ENCODE assay signal across 18 cellular contexts in genomic region chr12:95191060-95191696, GRCh38. TPM values are rescaled to one million over a fixed set of nuclear protein-coding genes. Genes with fewer than 3 reads are reported as not detected.
DNase-seq lines count a peak whose midpoint lies in the region; ATAC-seq and TF ChIP-seq lines count a peak whose summit lies in the region.
"Had no signal": no experiment of that assay in that cellular context is flagged by ENCODE, and none has a peak within 500 bp of the region (broad histone marks: within the 10 kb centered on the region; RNA-seq: fewer than 3 reads in every experiment).

No MANE protein-coding gene starts in this region.

- H3K9ac ChIP-seq in liver (ENCODE audit: low read depth in 1 of 2, low read length in 2 of 2): no peak overlapping the region
- H3K9ac ChIP-seq: GM23248 had no signal

- H3K4me3 ChIP-seq in liver (ENCODE audit: low read depth in 1 of 3, low read length in 3 of 3): no peak overlapping the region
- H3K4me3 ChIP-seq: GM23248, HAP-1 had no signal

- H3K4me1 ChIP-seq in liver (ENCODE audit: control insufficient read depth in 4 of 4, insufficient read depth in 4 of 4, low read length in 3 of 4): peaks cover 1 to 12% (median 5%) of the 10 kb centered on the region in 4 donors
- H3K4me1 ChIP-seq: BE2C had no signal

- no peaks in the 10 kb centered on the region for H3K9me3 ChIP-seq in liver (ENCODE audit: control insufficient read depth in 4 of 4, low read length in 3 of 4)
- H3K9me3 ChIP-seq: BE2C, HAP-1 had no signal

- no peaks in the 10 kb centered on the region for H3K9me3 Mint-ChIP-seq in type B pancreatic cell
- no peaks in the 10 kb centered on the region for H3K9me3 Mint-ChIP-seq in natural killer cell treated with Interleukin-12 subunit alpha and Interleukin-12 subunit beta and Interleukin-15 and Interleukin-18, amount 100 ng/mL, for 72 hours

- H3K36me3 ChIP-seq in liver (ENCODE audit: control insufficient read depth in 4 of 4, insufficient read depth in 3 of 4, low read depth in 1 of 4, low read length in 3 of 4): peaks cover 0 to 2% (median 0%) of the 10 kb centered on the region in 4 donors
- H3K36me3 ChIP-seq: BE2C, HAP-1 had no signal

- H3K36me3 Mint-ChIP-seq in type B pancreatic cell: peaks cover 15% of the 10 kb centered on the region
- H3K36me3 Mint-ChIP-seq in natural killer cell treated with Interleukin-12 subunit alpha and Interleukin-12 subunit beta and Interleukin-15 and Interleukin-18, amount 100 ng/mL, for 72 hours: no peaks in the 10 kb centered on the region

- TF ChIP-seq RAD21 in liver (IDR thresholded peaks at IDR 0.05): peak in 1 of 2 donors; percentile 27

- no peak overlapping the region for H3K4me3 Mint-ChIP-seq in type B pancreatic cell
- H3K4me3 Mint-ChIP-seq in natural killer cell treated with Interleukin-12 subunit alpha and Interleukin-12 subunit beta and Interleukin-15 and Interleukin-18, amount 100 ng/mL, for 72 hours: no peak overlapping the region

- no peaks in the 10 kb centered on the region for H3K27me3 ChIP-seq in liver (ENCODE audit: control insufficient read depth in 4 of 4, insufficient read depth in 4 of 4, low read length in 3 of 4)
- H3K27me3 ChIP-seq: BE2C had no signal

- no peak overlapping the region for H3K27ac ChIP-seq in liver (ENCODE audit: low read depth in 1 of 2, low read length in 2 of 2)
- H3K27ac ChIP-seq: GM23248 had no signal

- H3K4me1 Mint-ChIP-seq in type B pancreatic cell (ENCODE audit: unreplicated experiment): peaks cover 5% of the 10 kb centered on the region
- H3K4me1 Mint-ChIP-seq in natural killer cell treated with Interleukin-12 subunit alpha and Interleukin-12 subunit beta and Interleukin-15 and Interleukin-18, amount 100 ng/mL, for 72 hours (ENCODE audit: low read depth in 2 of 2): no peaks in the 10 kb centered on the region

- TF ChIP-seq CTCF in liver (IDR thresholded peaks at IDR 0.05; ENCODE audit: low read depth, low read length, missing input control): no peak
- TF ChIP-seq CTCF in type B pancreatic cell (conservative IDR thresholded peaks at IDR 0.05): no peak

- DNase-seq in COR-L47 (lab: John Stamatoyannopoulos, UW): peak; percentile 14
- DNase-seq in NCI-H146 treated with DMSO at 0.1 percent for 48 hours (lab: John Stamatoyannopoulos, UW; ENCODE audit: unreplicated experiment): peak; percentile 25
- peak; percentile 51 to 53 for DNase-seq in dermis microvascular lymphatic vessel endothelial cell (ENCODE audit: low read depth in 2 of 2)
- DNase-seq in islet precursor cell: no peak
- DNase-seq in type B pancreatic cell (ENCODE audit: extremely low spot score, unreplicated experiment): no peak
- DNase-seq in natural killer cell treated with Interleukin-12 subunit alpha and Interleukin-12 subunit beta and Interleukin-15 and Interleukin-18, amount 100 ng/mL, for 72 hours (ENCODE audit: low spot score): no peak
- DNase-seq: BE2C; DMS79; GM23248; Kasumi-1; NCI-H187; NCI-H2107; NK-92 treated with Interleukin-12 subunit alpha and Interleukin-12 subunit beta, amount 100 ng/mL, for 24 hours; SIG-M5 had no signal

- ATAC-seq in HG02938 (IDR thresholded peaks at IDR 0.05; ENCODE audit: unreplicated experiment): no peak
- no peak for ATAC-seq in natural killer cell treated with Interleukin-12 subunit alpha and Interleukin-12 subunit beta and Interleukin-15 and Interleukin-18, amount 100 ng/mL, for 72 hours

- 45% methylated on average over 1 of the region's 1 CpG for WGBS in liver

- no peaks in the 10 kb centered on the region for H3K27me3 Mint-ChIP-seq in type B pancreatic cell
- H3K27me3 Mint-ChIP-seq in natural killer cell treated with Interleukin-12 subunit alpha and Interleukin-12 subunit beta and Interleukin-15 and Interleukin-18, amount 100 ng/mL, for 72 hours: peaks cover 4 to 9% of the 10 kb centered on the region in 2 donors
- H3K27me3 Mint-ChIP-seq: IgD-negative memory B cell had no signal

- no peak overlapping the region for H3K27ac Mint-ChIP-seq in type B pancreatic cell
- no peak overlapping the region for H3K27ac Mint-ChIP-seq in natural killer cell treated with Interleukin-12 subunit alpha and Interleukin-12 subunit beta and Interleukin-15 and Interleukin-18, amount 100 ng/mL, for 72 hours
- H3K27ac Mint-ChIP-seq: IgD-negative memory B cell had no signal

TF ChIP-seq in liver, 16 proteins besides CTCF, POLR2A, EP300 and RAD21:
- TF ChIP-seq EGR1 (IDR thresholded peaks at IDR 0.05; ENCODE audit: low read depth in 2 of 2) (no peak), HNF4G (IDR thresholded peaks at IDR 0.05) (no peak), JUND (IDR thresholded peaks at IDR 0.05) (no peak), HNF4A (conservative IDR thresholded peaks at IDR 0.05) (peak; percentile 26 to 56), GABPA (IDR thresholded peaks at IDR 0.05 in 1 of 2, conservative IDR thresholded peaks at IDR 0.05 in 1 of 2) (no peak), NR2F2 (IDR thresholded peaks at IDR 0.05) (no peak), FOXA1 (IDR thresholded peaks at IDR 0.05) (no peak), RXRA (IDR thresholded peaks at IDR 0.05) (peak; percentile 10 to 36), REST (IDR thresholded peaks at IDR 0.05) (no peak), SP1 (IDR thresholded peaks at IDR 0.05) (peak; percentile 39), TAF1 (conservative IDR thresholded peaks at IDR 0.05) (no peak), ATF3 (IDR thresholded peaks at IDR 0.05) (no peak), MAX (IDR thresholded peaks at IDR 0.05) (no peak), FOXA2 (IDR thresholded peaks at IDR 0.05) (peak; percentile 37), ZBTB33 (IDR thresholded peaks at IDR 0.05) (no peak), YY1 (IDR thresholded peaks at IDR 0.05) (peak; percentile 30)

RNA-seq across cellular contexts. Expression of gene FGD6, which starts 26.1 kb away (rescaled TPM):
- 11.0 and 14.7 TPM in 2 replicates for total RNA-seq in dermis microvascular lymphatic vessel endothelial cell
- 1 to 10 TPM; 2.9 to 6.9 TPM for total RNA-seq in liver
- 1 to 10 TPM in 1 of 2 donors, under 1 TPM in 1; 0.54 to 1.8 TPM for polyA plus RNA-seq in liver
- 15.8 and 27.5 TPM in 2 replicates for total RNA-seq in type B pancreatic cell (ENCODE audit: low replicate concordance)
- total RNA-seq in natural killer cell treated with Interleukin-12 subunit alpha and Interleukin-12 subunit beta and Interleukin-15 and Interleukin-18, amount 100 ng/mL, for 72 hours: 1 to 10 TPM in 1 of 2 donors, under 1 TPM in 1; 0.62 to 2.0 TPM

RNA-seq across cellular contexts. Expression of gene VEZT, which starts 26.4 kb away (rescaled TPM):
- total RNA-seq in dermis microvascular lymphatic vessel endothelial cell: 80.2 and 83.8 TPM in 2 replicates
- 10 to 100 TPM; 25.3 to 47.4 TPM for total RNA-seq in liver
- 10 to 100 TPM; 13.7 to 18.6 TPM for polyA plus RNA-seq in liver
- 58.6 and 69.1 TPM in 2 replicates for total RNA-seq in type B pancreatic cell (ENCODE audit: low replicate concordance)
- total RNA-seq in natural killer cell treated with Interleukin-12 subunit alpha and Interleukin-12 subunit beta and Interleukin-15 and Interleukin-18, amount 100 ng/mL, for 72 hours: 10 to 100 TPM; 33.4 to 54.3 TPM

Comparison
In these comparisons a context has a peak if more than half of its experiments do, and no peak if none do; other contexts are left out.
1. DNase-seq: peak in COR-L47 (single experiment), NCI-H146 treated with DMSO at 0.1 percent for 48 hours (single experiment) and dermis microvascular lymphatic vessel endothelial cell (2 of 2); none in islet precursor cell (single experiment), type B pancreatic cell (single experiment) and natural killer cell treated with Interleukin-12 subunit alpha and Interleukin-12 subunit beta and Interleukin-15 and Interleukin-18, amount 100 ng/mL, for 72 hours (single experiment).